ENCODE assay signal across 12 cellular contexts in genomic region chr10:29948971-29949370, GRCh38.
A peak's percentile ranks its signal among the peaks of the same experiment; 100 is the strongest.
DNase-seq lines count a peak whose midpoint lies in the region; ATAC-seq and TF ChIP-seq lines count a peak whose summit lies in the region.
"Had no signal": no experiment of that assay in that cellular context is flagged by ENCODE, and none has a peak within 500 bp of the region (broad histone marks: within the 10 kb centered on the region; RNA-seq: fewer than 3 reads in every experiment).

No MANE protein-coding gene starts in this region.

- H3K4me2 ChIP-seq in KMS-11 = peak overlapping the region; percentile 87

- H3K9me3 Mint-ChIP-seq in nephron progenitor cell = no peaks in the 10 kb centered on the region
- H3K9me3 Mint-ChIP-seq in naive thymus-derived CD8-positive, alpha-beta T cell = no peaks in the 10 kb centered on the region
- H3K9me3 Mint-ChIP-seq: activated B cell treated with CpG ODN at 0.5 μM for 24 hours; central memory CD8-positive, alpha-beta T cell had no signal

- intact Hi-C loops in breast epithelium (cut with DNase I; ENCODE audit: low total_unique reads) = no loop called here

- no peak for TF ChIP-seq CTCF in KMS-11 (conservative IDR thresholded peaks at IDR 0.05; ENCODE audit: low read depth, low read length)
- no peak for TF ChIP-seq CTCF in breast epithelium (IDR thresholded peaks at IDR 0.05)
- no peak for TF ChIP-seq CTCF in nephron progenitor cell (IDR thresholded peaks at IDR 0.05)
- TF ChIP-seq CTCF in GM10248 (IDR thresholded peaks at IDR 0.05; ENCODE audit: control extremely low read depth, extremely low read depth, low read depth, missing control alignments) = no peak

- H3K4me3 ChIP-seq in KMS-11 (IDR thresholded peaks at IDR 0.05; ENCODE audit: insufficient read depth, low read depth, low read length) (no peak overlapping the region), breast epithelium (peak overlapping the region in 1 of 3 donors; percentile 2)

- peaks cover 29% of the 10 kb centered on the region for H3K4me1 Mint-ChIP-seq in nephron progenitor cell
- H3K4me1 Mint-ChIP-seq in naive thymus-derived CD8-positive, alpha-beta T cell = no peaks in the 10 kb centered on the region
- H3K4me1 Mint-ChIP-seq: activated B cell treated with CpG ODN at 0.5 μM for 24 hours; central memory CD8-positive, alpha-beta T cell had no signal

- H3K27ac ChIP-seq in KMS-11 (peak overlapping the region; percentile 86), breast epithelium (peak overlapping the region; percentile 80 to 90)

- H3K9ac ChIP-seq in KMS-11 = peak overlapping the region; percentile 46; the same call in 1 of the 2 replicates

- H3K36me3 ChIP-seq in KMS-11 (ENCODE audit: insufficient read depth) (no peaks in the 10 kb centered on the region), breast epithelium (no peaks in the 10 kb centered on the region)

- H3K79me2 ChIP-seq in KMS-11 (ENCODE audit: insufficient read depth, low read depth) = no peaks in the 10 kb centered on the region

- no peak overlapping the region; the same call in 1 of the 2 replicates for H2AFZ ChIP-seq in KMS-11 (ENCODE audit: low read depth)

- H4K20me1 ChIP-seq in KMS-11 (ENCODE audit: insufficient read depth) = no peaks in the 10 kb centered on the region

- CTCF ChIA-PET in GM10248 (lab: Yijun Ruan, JAX) = no interaction called here

- H3K9me3 ChIP-seq in breast epithelium = no peaks in the 10 kb centered on the region

- H3K4me1 ChIP-seq in KMS-11 (ENCODE audit: low read depth, poor library complexity, severe bottlenecking) (peaks cover 43% of the 10 kb centered on the region), breast epithelium (peaks cover 9 to 17% of the 10 kb centered on the region in 2 donors)

- H3K36me3 Mint-ChIP-seq in nephron progenitor cell (ENCODE audit: low read depth) = no peaks in the 10 kb centered on the region
- H3K36me3 Mint-ChIP-seq in naive thymus-derived CD8-positive, alpha-beta T cell = no peaks in the 10 kb centered on the region

- no peak for ATAC-seq in naive thymus-derived CD8-positive, alpha-beta T cell

- no peak for TF ChIP-seq POLR2A in breast epithelium (IDR thresholded peaks at IDR 0.05)

- H3K27me3 Mint-ChIP-seq in nephron progenitor cell (ENCODE audit: low read depth, poor library complexity) = peaks cover 9% of the 10 kb centered on the region
- H3K27me3 Mint-ChIP-seq in naive thymus-derived CD8-positive, alpha-beta T cell = peaks cover 0 to 6% (median 0%) of the 10 kb centered on the region in 5 donors
- H3K27me3 Mint-ChIP-seq: activated B cell treated with CpG ODN at 0.5 μM for 24 hours had no signal

- POLR2A ChIA-PET in naive thymus-derived CD8-positive, alpha-beta T cell (lab: Charles Lee) = no interaction called here
- POLR2A ChIA-PET in GM10248 (lab: Yijun Ruan, JAX) = no interaction called here

- no peak overlapping the region for H3K4me3 Mint-ChIP-seq in nephron progenitor cell
- H3K4me3 Mint-ChIP-seq in naive thymus-derived CD8-positive, alpha-beta T cell = no peak overlapping the region
- H3K4me3 Mint-ChIP-seq: activated B cell treated with CpG ODN at 0.5 μM for 24 hours; central memory CD8-positive, alpha-beta T cell had no signal

- peak overlapping the region; percentile 17 for H3K27ac Mint-ChIP-seq in nephron progenitor cell
- no peak overlapping the region for H3K27ac Mint-ChIP-seq in naive thymus-derived CD8-positive, alpha-beta T cell
- H3K27ac Mint-ChIP-seq: activated B cell treated with CpG ODN at 0.5 μM for 24 hours had no signal

- H3K27me3 ChIP-seq in KMS-11 (ENCODE audit: insufficient read depth, low read depth) (no peaks in the 10 kb centered on the region), breast epithelium (no peaks in the 10 kb centered on the region)

- peak; percentile 73 for DNase-seq in Daoy (ENCODE audit: low read depth)
- DNase-seq in breast epithelium (ENCODE audit: low spot score in 2 of 2) = peak in 1 of 2 donors; percentile 73
- DNase-seq in nephron progenitor cell = no peak
- DNase-seq in naive thymus-derived CD8-positive, alpha-beta T cell = no peak
- DNase-seq in SKM-1 treated with dmso at 0.1 percent for 144 hours (lab: John Stamatoyannopoulos, UW; ENCODE audit: unreplicated experiment) = no peak
- no peak for DNase-seq in GM10248 (ENCODE audit: extremely low spot score)
- no peak for DNase-seq in NCI-H1930 (lab: John Stamatoyannopoulos, UW)
- DNase-seq: activated B cell treated with CpG ODN at 0.5 μM for 24 hours; NCI-H524 treated with DMSO at 0.1 percent for 48 hours; stimulated activated CD4-positive, alpha-beta T cell treated with anti-CD3 and anti-CD28 coated beads, Interleukin-4, amount 100 ng/mL, for 24 hours had no signal
